In the genomic region with DNA sequence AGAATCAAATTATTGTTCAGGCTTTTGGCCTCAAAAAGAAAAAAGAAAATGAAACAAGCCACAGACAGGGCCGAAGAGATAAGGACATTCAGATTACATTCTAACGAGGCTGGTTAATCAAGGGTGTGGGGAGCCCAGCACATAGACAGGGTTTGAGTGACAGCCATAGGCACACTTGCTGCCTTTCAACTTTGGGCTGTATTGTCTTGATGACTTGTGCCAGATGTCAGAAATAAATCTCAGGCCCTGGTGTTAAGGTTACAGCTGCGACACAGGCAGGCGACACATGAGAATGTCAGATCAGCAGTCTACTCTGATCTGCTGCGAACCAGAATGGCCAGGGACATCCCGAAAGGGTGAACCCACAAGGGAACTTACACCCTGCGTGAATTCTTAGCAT, we compare ENCODE assay signal across 15 cellular contexts.
DNase-seq lines count a peak whose midpoint lies in the region; ATAC-seq and TF ChIP-seq lines count a peak whose summit lies in the region.
"Had no signal": no experiment of that assay in that cellular context is flagged by ENCODE, and none has a peak within 500 bp of the region (broad histone marks: within the 10 kb centered on the region; RNA-seq: fewer than 3 reads in every experiment).

No MANE protein-coding gene starts in this region.

- TF ChIP-seq CTCF in PC-9 (conservative IDR thresholded peaks at IDR 0.05) (no peak), MCF 10A (IDR thresholded peaks at IDR 0.05; ENCODE audit: unreplicated experiment) (no peak)

- H3K36me3 Mint-ChIP-seq in naive thymus-derived CD8-positive, alpha-beta T cell = no peaks in the 10 kb centered on the region
- no peaks in the 10 kb centered on the region for H3K36me3 Mint-ChIP-seq in MCF 10A (ENCODE audit: insufficient read depth, unreplicated experiment)
- H3K36me3 Mint-ChIP-seq: CD8-positive, alpha-beta T cell had no signal

- no peak for ATAC-seq in naive thymus-derived CD8-positive, alpha-beta T cell
- ATAC-seq: CD8-positive, alpha-beta T cell had no signal

- 0 out of 2 replicates have a peak overlapping the region, but pooled peaks have one; percentile 10 for H3K4me2 ChIP-seq in PC-9

- H3K27me3 ChIP-seq in PC-9 (ENCODE audit: insufficient read depth, low read depth) = peaks cover 68% of the 10 kb centered on the region
- H3K27me3 ChIP-seq in duodenal mucosa (ENCODE audit: control insufficient read depth in 1 of 2, insufficient read depth in 2 of 2, low read length in 2 of 2) = no peaks in the 10 kb centered on the region
- H3K27me3 ChIP-seq in skeletal muscle tissue (ENCODE audit: control insufficient read depth in 3 of 3, insufficient read depth in 3 of 3, low read length in 3 of 3) = peaks cover 0 to 3% (median 0%) of the 10 kb centered on the region in 3 donors
- H3K27me3 ChIP-seq in effector memory CD4-positive, alpha-beta T cell (replicated peaks; ENCODE audit: control insufficient read depth, insufficient read depth, low read length, poor library complexity, severe bottlenecking) = no peaks in the 10 kb centered on the region
- H3K27me3 ChIP-seq: BE2C had no signal

- peaks cover 0 to 11% (median under 1%) of the 10 kb centered on the region in 5 donors for H3K27me3 Mint-ChIP-seq in naive thymus-derived CD8-positive, alpha-beta T cell
- peaks cover 82% of the 10 kb centered on the region for H3K27me3 Mint-ChIP-seq in MCF 10A (ENCODE audit: insufficient read depth, unreplicated experiment)

- H3K79me2 ChIP-seq in PC-9 (ENCODE audit: low read depth) = no peaks in the 10 kb centered on the region

- intact Hi-C loops in PC-9 (cut with micrococcal nuclease; ENCODE audit: unreplicated experiment) = loop anchor here (5.0 kb wide), 1 partner anchor 347 kb away; no protein-coding TSS in a partner anchor
- intact Hi-C loops in MCF 10A (cut with micrococcal nuclease) = no loop called here

- H3K27ac ChIP-seq in PC-9 (no peak overlapping the region), duodenal mucosa (ENCODE audit: low read depth, low read length) (no peak overlapping the region), skeletal muscle tissue (ENCODE audit: low read depth, low read length) (peak overlapping the region; percentile 21)
- H3K27ac ChIP-seq in effector memory CD4-positive, alpha-beta T cell (ENCODE audit: insufficient read depth, low read length, poor library complexity, severe bottlenecking) = no peak overlapping the region
- H3K27ac ChIP-seq: SK-N-MC had no signal

- peaks cover 0 to 4% (median 0%) of the 10 kb centered on the region in 9 donors for H3K9me3 Mint-ChIP-seq in naive thymus-derived CD8-positive, alpha-beta T cell
- peaks cover 1% of the 10 kb centered on the region for H3K9me3 Mint-ChIP-seq in MCF 10A (ENCODE audit: unreplicated experiment)
- H3K9me3 Mint-ChIP-seq: CD8-positive, alpha-beta T cell had no signal

- H3K36me3 ChIP-seq in PC-9 (ENCODE audit: low read depth) = no peaks in the 10 kb centered on the region
- no peaks in the 10 kb centered on the region for H3K36me3 ChIP-seq in duodenal mucosa (ENCODE audit: control insufficient read depth in 1 of 2, insufficient read depth in 2 of 2, low read length in 2 of 2)
- no peaks in the 10 kb centered on the region for H3K36me3 ChIP-seq in skeletal muscle tissue (ENCODE audit: control insufficient read depth in 3 of 3, insufficient read depth in 3 of 3, low read length in 3 of 3)
- H3K36me3 ChIP-seq in effector memory CD4-positive, alpha-beta T cell (ENCODE audit: control insufficient read depth, insufficient read depth, low read length) = no peaks in the 10 kb centered on the region
- H3K36me3 ChIP-seq: BE2C had no signal

- H3K9ac ChIP-seq in duodenal mucosa (ENCODE audit: low read depth in 1 of 2, low read length in 2 of 2) = peak overlapping the region in 1 of 2 donors; percentile 18
- H3K9ac ChIP-seq in skeletal muscle tissue (ENCODE audit: low read depth in 1 of 3, low read length in 3 of 3) = peak overlapping the region; percentile 27 to 50 (median 42)

- no peaks in the 10 kb centered on the region for H3K9me2 ChIP-seq in PC-9 (ENCODE audit: insufficient read depth)

- no peaks in the 10 kb centered on the region for H4K20me1 ChIP-seq in PC-9 (ENCODE audit: insufficient read depth)

- H3K4me1 ChIP-seq in PC-9 (replicated peaks; ENCODE audit: insufficient read depth) (no peaks in the 10 kb centered on the region), duodenal mucosa (ENCODE audit: control insufficient read depth in 1 of 2, insufficient read depth in 2 of 2, low read length in 2 of 2) (no peaks in the 10 kb centered on the region), skeletal muscle tissue (ENCODE audit: control insufficient read depth in 3 of 3, insufficient read depth in 3 of 3, low read length in 3 of 3) (peaks cover 0 to 7% (median 4%) of the 10 kb centered on the region in 3 donors)
- H3K4me1 ChIP-seq in effector memory CD4-positive, alpha-beta T cell (ENCODE audit: control insufficient read depth, insufficient read depth, low read length, poor library complexity, severe bottlenecking) = no peaks in the 10 kb centered on the region
- H3K4me1 ChIP-seq: BE2C had no signal

- CTCF ChIA-PET in PC-9 (lab: Charles Lee) = no interaction called here
- CTCF ChIA-PET in MCF 10A (lab: Yijun Ruan, JAX) = interaction anchor here (0.6 to 0.7 kb wide), 2 partner anchors 419 to 1939 kb away, joined by 3 to 9 read pairs; no protein-coding TSS in a partner anchor

- POLR2A ChIA-PET in PC-9 (lab: Charles Lee; ENCODE audit: unreplicated experiment) (no interaction called here), MCF 10A (lab: Yijun Ruan, JAX) (no interaction called here)
- POLR2A ChIA-PET in naive thymus-derived CD8-positive, alpha-beta T cell (lab: Charles Lee) = no interaction called here

- H2AFZ ChIP-seq in PC-9 = no peak overlapping the region

- H3K4me1 Mint-ChIP-seq in naive thymus-derived CD8-positive, alpha-beta T cell = no peaks in the 10 kb centered on the region
- H3K4me1 Mint-ChIP-seq in MCF 10A (ENCODE audit: insufficient read depth, unreplicated experiment) = peaks cover 8% of the 10 kb centered on the region

- H3K4me3 ChIP-seq in PC-9 = no peak overlapping the region
- H3K4me3 ChIP-seq in duodenal mucosa (ENCODE audit: low read depth in 1 of 2, low read length in 2 of 2) = peak overlapping the region; percentile 6 to 24
- peak overlapping the region; percentile 32 to 67 (median 59) for H3K4me3 ChIP-seq in skeletal muscle tissue (ENCODE audit: low read length in 3 of 3)
- H3K4me3 ChIP-seq in effector memory CD4-positive, alpha-beta T cell (ENCODE audit: insufficient read depth, low read depth, low read length, poor library complexity, severe bottlenecking) = no peak overlapping the region
- H3K4me3 ChIP-seq: SK-N-MC had no signal

- no peak overlapping the region for H3K27ac Mint-ChIP-seq in naive thymus-derived CD8-positive, alpha-beta T cell
- H3K27ac Mint-ChIP-seq in MCF 10A (ENCODE audit: low read depth, unreplicated experiment) = no peak overlapping the region
- H3K27ac Mint-ChIP-seq: CD8-positive, alpha-beta T cell had no signal

- BruUV-seq in PC-9 (replicated peaks; lab: Mats Ljungman, UMichigan) (no TSS peak), MCF 10A (replicated peaks; lab: Mats Ljungman, UMichigan) (no TSS peak)

- no peak overlapping the region for H3K4me3 Mint-ChIP-seq in naive thymus-derived CD8-positive, alpha-beta T cell
- no peak overlapping the region for H3K4me3 Mint-ChIP-seq in MCF 10A (ENCODE audit: unreplicated experiment)
- H3K4me3 Mint-ChIP-seq: CD8-positive, alpha-beta T cell had no signal

- DNase-seq in PC-9 = no peak
- peak; percentile 81 for DNase-seq in left kidney (ENCODE audit: low read depth, low spot score)
- DNase-seq in naive thymus-derived CD8-positive, alpha-beta T cell = no peak
- no peak for DNase-seq in MCF 10A (ENCODE audit: unreplicated experiment)
- DNase-seq in effector memory CD4-positive, alpha-beta T cell = no peak
- DNase-seq: BE2C; CD8-positive, alpha-beta T cell; GF-D8; GOT3; Karpas-422; NCI-H1930; NCI-H2171 treated with DMSO at 0.1 percent for 48 hours had no signal

- no peaks in the 10 kb centered on the region for H3K9me3 ChIP-seq in PC-9 (ENCODE audit: insufficient read depth, low read depth)
- H3K9me3 ChIP-seq in duodenal mucosa (ENCODE audit: control insufficient read depth in 1 of 2, low read length in 2 of 2) = no peaks in the 10 kb centered on the region
- H3K9me3 ChIP-seq in skeletal muscle tissue (ENCODE audit: control insufficient read depth in 3 of 3, low read length in 3 of 3) = no peaks in the 10 kb centered on the region
- H3K9me3 ChIP-seq in effector memory CD4-positive, alpha-beta T cell (ENCODE audit: control insufficient read depth, low read length) = no peaks in the 10 kb centered on the region
- H3K9me3 ChIP-seq: BE2C had no signal

- H3F3A ChIP-seq in PC-9 (ENCODE audit: insufficient read depth, low read depth) = no peaks in the 10 kb centered on the region

Comparison
In these comparisons a context has a peak if more than half of its experiments do, and no peak if none do; other contexts are left out.
1. H3K4me3 ChIP-seq: peak in duodenal mucosa (2 of 2) and skeletal muscle tissue (3 of 3); none in PC-9 (single experiment) and effector memory CD4-positive, alpha-beta T cell (single experiment).